Comparison of ENCODE assay signal across 8 cellular contexts in genomic region chr19:10602330-10603083, GRCh38. TPM values are rescaled to one million over a fixed set of nuclear protein-coding genes. Genes with fewer than 3 reads are reported as not detected.
DNase-seq lines count a peak whose midpoint lies in the region; ATAC-seq and TF ChIP-seq lines count a peak whose summit lies in the region.

No MANE protein-coding gene starts in this region.

- H3K56ac ChIP-seq in mesendoderm (ENCODE audit: low read length) = peak overlapping the region; percentile 98

- no peak overlapping the region for H3K23ac ChIP-seq in mesendoderm (ENCODE audit: low read length)

- no peak overlapping the region for H4K5ac ChIP-seq in mesendoderm (ENCODE audit: low read length)

- no peaks in the 10 kb centered on the region for H3K27me3 Mint-ChIP-seq in effector memory CD8-positive, alpha-beta T cell

- H4K8ac ChIP-seq in mesendoderm (ENCODE audit: low read depth, low read length) = no peak overlapping the region

- H3K27ac ChIP-seq in 22Rv1 (peak overlapping the region; percentile 65; the same call in 1 of the 2 replicates), mesendoderm (ENCODE audit: low read depth, low read length) (peak overlapping the region; percentile 90)

- H2BK120ac ChIP-seq in mesendoderm (ENCODE audit: low read depth, low read length) = no peak overlapping the region

- H3K36me3 Mint-ChIP-seq in effector memory CD8-positive, alpha-beta T cell (ENCODE audit: insufficient read depth) = peaks cover 23% of the 10 kb centered on the region

- H3K9ac ChIP-seq in mesendoderm (ENCODE audit: low read length) = peak overlapping the region; percentile 96

- TF ChIP-seq CTCF in 22Rv1 (IDR thresholded peaks at IDR 0.05) = no peak

- DNase-seq in NCI-H82 treated with DMSO at 0.1 percent for 48 hours (lab: John Stamatoyannopoulos, UW; ENCODE audit: unreplicated experiment) (peak; percentile 12), mesendoderm (peak; percentile 86)
- DNase-seq in activated CD8-positive, alpha-beta memory T cell treated with anti-CD3 and anti-CD28 coated beads for 48 hours (ENCODE audit: low read depth in 2 of 3, low spot score in 2 of 3) = peak; percentile 75 to 86 (median 77)
- peak; percentile 73 to 80 (median 76) for DNase-seq in effector memory CD8-positive, alpha-beta T cell
- DNase-seq in stimulated activated CD8-positive, alpha-beta memory T cell treated with anti-CD3 and anti-CD28 coated beads, Interleukin-12 subunit alpha, Interleukin-12 subunit beta, amount 100 ng/mL, for 4 hours (ENCODE audit: low read depth) = peak; percentile 82

- peak overlapping the region; percentile 42 for H2BK5ac ChIP-seq in mesendoderm (ENCODE audit: low read length)

- no peaks in the 10 kb centered on the region for H3K27me3 ChIP-seq in mesendoderm (ENCODE audit: insufficient read depth, low read length, poor library complexity)

- H2AK5ac ChIP-seq in mesendoderm (ENCODE audit: low read length) = no peak overlapping the region

- peaks cover 8% of the 10 kb centered on the region for H3K79me1 ChIP-seq in mesendoderm (ENCODE audit: low read length)

- peak overlapping the region; percentile 87 to 98 for H3K4me3 Mint-ChIP-seq in effector memory CD8-positive, alpha-beta T cell

- no peak overlapping the region for H2BK15ac ChIP-seq in mesendoderm (replicated peaks; ENCODE audit: low read depth)

- H3K4me1 ChIP-seq in mesendoderm (ENCODE audit: control insufficient read depth, low read depth, low read length) = peaks cover 6% of the 10 kb centered on the region

- peak overlapping the region; percentile 91 for H3K4ac ChIP-seq in mesendoderm (ENCODE audit: low read depth, low read length)

- H3K27ac Mint-ChIP-seq in effector memory CD8-positive, alpha-beta T cell = peak overlapping the region; percentile 96

- H3K9me3 Mint-ChIP-seq in effector memory CD8-positive, alpha-beta T cell = no peaks in the 10 kb centered on the region

- peak overlapping the region; percentile 94 for H3K18ac ChIP-seq in mesendoderm (ENCODE audit: low read length)

- TF ChIP-seq POLR2A in GM18505 (IDR thresholded peaks at IDR 0.05; ENCODE audit: borderline replicate concordance, extremely low read depth, insufficient read depth, insufficient read length) = peak; percentile 49

- no peaks in the 10 kb centered on the region for H3K36me3 ChIP-seq in mesendoderm (ENCODE audit: control insufficient read depth, insufficient read depth, low read length)

- peak overlapping the region; percentile 88 for H3K4me3 ChIP-seq in mesendoderm (ENCODE audit: low read length)

- ATAC-seq in GM18505 (IDR thresholded peaks at IDR 0.05; ENCODE audit: unreplicated experiment) = peak; percentile 68
- ATAC-seq in HG03139 (IDR thresholded peaks at IDR 0.05; ENCODE audit: unreplicated experiment) = peak; percentile 48
- peak; percentile 78 for ATAC-seq in effector memory CD8-positive, alpha-beta T cell (replicated peaks)

- peaks cover 22 to 23% of the 10 kb centered on the region in 2 donors for H3K4me1 Mint-ChIP-seq in effector memory CD8-positive, alpha-beta T cell (ENCODE audit: low read depth in 2 of 2)

- WGBS in mesendoderm (ENCODE audit: extremely low coverage, insufficient coverage, low lambda C conversion rate) = no CpG with 5 or more reads among the region's 76 CpGs

- peaks cover 5% of the 10 kb centered on the region for H3K79me2 ChIP-seq in mesendoderm (ENCODE audit: control insufficient read depth, insufficient read depth, low read length)

- H3K4me2 ChIP-seq in mesendoderm (ENCODE audit: low read length) = peak overlapping the region; percentile 37

RNA-seq across cellular contexts. Expression of gene AP1M2, which starts 15.4 kb away (rescaled TPM):
- 50.3 TPM for polyA plus RNA-seq in mesendoderm (2013, experiment 1 of 2)
- polyA plus RNA-seq in mesendoderm (2013, experiment 2 of 2) = 50.0 TPM

RNA-seq across cellular contexts. Expression of gene SLC44A2, which starts 22.8 kb away (rescaled TPM):
- 93.4 TPM for polyA plus RNA-seq in mesendoderm (2013, experiment 1 of 2)
- polyA plus RNA-seq in mesendoderm (2013, experiment 2 of 2) = 90.6 TPM

RNA-seq across cellular contexts. Expression of gene CDKN2D, which starts 33.7 kb away (rescaled TPM):
- 0.93 TPM for polyA plus RNA-seq in mesendoderm (2013, experiment 1 of 2)
- polyA plus RNA-seq in mesendoderm (2013, experiment 2 of 2) = 1.1 TPM

RNA-seq across cellular contexts. Expression of gene KRI1, which starts 36.7 kb away (rescaled TPM):
- polyA plus RNA-seq in mesendoderm (2013, experiment 1 of 2) = 32.6 TPM
- 31.2 TPM for polyA plus RNA-seq in mesendoderm (2013, experiment 2 of 2)

RNA-seq across cellular contexts. Expression of gene ILF3, which starts 51.6 kb away (rescaled TPM):
- polyA plus RNA-seq in mesendoderm (2013, experiment 1 of 2) = 413 TPM
- 408 TPM for polyA plus RNA-seq in mesendoderm (2013, experiment 2 of 2)

Comparison
In these comparisons a context has a peak if more than half of its experiments do, and no peak if none do; other contexts are left out.
1. Peak in every context shown above with its lines: DNase-seq, ATAC-seq, H3K4me3 ChIP-seq and H3K27ac ChIP-seq.
2. DNase-seq: peak in every context shown above with its lines; median percentile 86 in mesendoderm; 82 in stimulated activated CD8-positive, alpha-beta memory T cell treated with anti-CD3 and anti-CD28 coated beads, Interleukin-12 subunit alpha, Interleukin-12 subunit beta, amount 100 ng/mL, for 4 hours; 77 in activated CD8-positive, alpha-beta memory T cell treated with anti-CD3 and anti-CD28 coated beads for 48 hours; 76 in effector memory CD8-positive, alpha-beta T cell; 12 in NCI-H82 treated with DMSO at 0.1 percent for 48 hours.